ENCODE assay signal across 1 cellular context in the genomic region with DNA sequence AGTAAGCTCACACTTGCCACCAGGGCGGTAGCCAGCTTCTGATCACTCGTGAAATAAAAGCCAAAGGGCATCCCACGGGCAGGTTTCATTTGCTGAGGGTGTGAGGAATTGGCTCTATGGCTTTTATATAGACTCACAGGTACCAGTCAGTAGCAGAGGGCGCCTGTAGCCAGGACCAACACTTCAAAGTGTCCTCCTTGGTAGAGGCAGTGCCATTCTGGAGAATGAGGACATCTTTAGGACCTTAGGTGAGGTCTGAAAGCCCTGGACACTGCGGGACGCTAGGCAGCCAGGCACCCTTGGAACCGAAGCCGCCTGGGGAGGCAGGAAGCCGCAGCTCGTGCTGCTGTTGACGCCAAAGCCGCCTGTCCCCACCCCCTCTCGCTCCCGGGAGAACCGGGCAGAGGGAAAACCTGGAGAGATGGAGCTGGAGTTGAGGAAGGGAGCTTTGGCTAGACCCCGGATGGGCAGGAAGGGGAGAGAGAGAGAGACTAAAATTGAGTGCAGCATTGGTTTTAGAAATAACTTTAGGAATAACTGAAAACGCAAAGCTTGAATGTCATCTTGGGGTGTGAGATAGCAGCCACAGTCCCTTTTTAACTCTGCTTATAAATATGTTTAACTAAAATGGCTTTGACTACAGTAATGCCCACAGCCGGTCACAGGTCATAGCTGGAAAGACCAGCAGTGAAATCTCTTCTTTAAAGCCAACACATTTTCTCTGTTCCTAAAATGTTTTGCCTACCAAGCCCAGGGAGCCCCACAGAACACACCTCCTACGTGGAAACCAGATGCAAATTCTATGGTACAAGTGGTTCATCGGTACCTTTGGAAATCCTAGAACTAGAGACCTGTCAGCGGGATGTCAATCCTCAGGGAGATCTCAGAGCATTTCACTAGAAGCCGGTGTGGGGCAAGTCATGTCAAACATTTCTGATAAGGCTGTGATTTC.
TF ChIP-seq lines count a peak whose summit lies in the region.

No MANE protein-coding gene starts in this region.

TF ChIP-seq in K562, 482 proteins besides CTCF, POLR2A, EP300 and RAD21 (continued from another document and continues in another):
- TF ChIP-seq FOXP1 (CRISPR knock-in tag; IDR thresholded peaks at IDR 0.05) (peak; percentile 88), ZNF431 (CRISPR knock-in tag; IDR thresholded peaks at IDR 0.05) (peak; percentile 39; the same call in 1 of the 2 replicates), CBFA2T3 (IDR thresholded peaks at IDR 0.05) (no peak), ZBTB8A (IDR thresholded peaks at IDR 0.05; ENCODE audit: partially characterized antibody) (no peak), TEAD1 (CRISPR knock-in tag; IDR thresholded peaks at IDR 0.05) (no peak), NR2C1 (IDR thresholded peaks at IDR 0.05) (peak; percentile 17; the same call in 1 of the 2 replicates), NR2C1 (tag; IDR thresholded peaks at IDR 0.05) (0 out of 2 replicates have a peak, but pooled peaks have one; percentile 32), MYNN (IDR thresholded peaks at IDR 0.05) (0 out of 2 replicates have a peak, but pooled peaks have one; percentile 37), MYNN (CRISPR knock-in tag; IDR thresholded peaks at IDR 0.05) (no peak), KDM5B (IDR thresholded peaks at IDR 0.05; ENCODE audit: insufficient replicate concordance, low read depth, low read length) (peak; percentile 69), KAT2B (IDR thresholded peaks at IDR 0.05; ENCODE audit: low read depth, low read length) (no peak), SMAD3 (CRISPR knock-in tag; conservative IDR thresholded peaks at IDR 0.05) (0 out of 2 replicates have a peak, but pooled peaks have one; percentile 67), MBD2 (IDR thresholded peaks at IDR 0.05; ENCODE audit: borderline replicate concordance, low read depth) (peak; percentile 41; the same call in 1 of the 2 replicates), HOMEZ (CRISPR knock-in tag; IDR thresholded peaks at IDR 0.05) (no peak), OTX1 (CRISPR knock-in tag; IDR thresholded peaks at IDR 0.05) (0 out of 2 replicates have a peak, but pooled peaks have one; percentile 5), SMARCE1 (IDR thresholded peaks at IDR 0.05) (0 out of 2 replicates have a peak, but pooled peaks have one; percentile 29), KHSRP (IDR thresholded peaks at IDR 0.05) (no peak), TCF7 (IDR thresholded peaks at IDR 0.05; ENCODE audit: borderline replicate concordance) (0 out of 2 replicates have a peak, but pooled peaks have one; percentile 60), CHD2 (IDR thresholded peaks at IDR 0.05; ENCODE audit: low read depth, low read length) (peak; percentile 43; the same call in 1 of the 2 replicates), RHOXF2B (CRISPR knock-in tag; conservative IDR thresholded peaks at IDR 0.05) (no peak; the same call in 1 of the 2 replicates), JUND (IDR thresholded peaks at IDR 0.05; ENCODE audit: borderline replicate concordance, low read depth, low read length) (peak; percentile 69; the same call in 1 of the 2 replicates), JUND (tag; IDR thresholded peaks at IDR 0.05; ENCODE audit: borderline replicate concordance, low read depth, low read length) (no peak; the same call in 2 of the 3 replicates), KAT8 (IDR thresholded peaks at IDR 0.05; ENCODE audit: low read depth) (no peak), NFATC3 (IDR thresholded peaks at IDR 0.05) (no peak), DMBX1 (CRISPR knock-in tag; IDR thresholded peaks at IDR 0.05; ENCODE audit: borderline replicate concordance) (peak; percentile 74), ZNF561 (CRISPR knock-in tag; conservative IDR thresholded peaks at IDR 0.05) (no peak), POU5F1 (IDR thresholded peaks at IDR 0.05; ENCODE audit: borderline replicate concordance, low read depth, low read length, partially characterized antibody) (no peak), NEUROD1 (IDR thresholded peaks at IDR 0.05; ENCODE audit: borderline replicate concordance, low read depth, low read length, partially characterized antibody) (peak; percentile 99), ARNT (IDR thresholded peaks at IDR 0.05) (no peak), CREB1 (IDR thresholded peaks at IDR 0.05) (peak; percentile 16; the same call in 1 of the 2 replicates), CREB1 (CRISPR knock-in tag; IDR thresholded peaks at IDR 0.05) (peak; percentile 78), CUX1 (CRISPR knock-in tag; IDR thresholded peaks at IDR 0.05) (no peak), GTF2E2 (tag; IDR thresholded peaks at IDR 0.05) (peak; percentile 34; the same call in 1 of the 2 replicates), VEZF1 (CRISPR knock-in tag; IDR thresholded peaks at IDR 0.05) (peak; percentile 83), C11orf30 (IDR thresholded peaks at IDR 0.05; ENCODE audit: low read depth) (no peak), KLF1 (tag; IDR thresholded peaks at IDR 0.05) (no peak), CXXC5 (CRISPR knock-in tag; IDR thresholded peaks at IDR 0.05) (peak; percentile 95), MAFG (tag; conservative IDR thresholded peaks at IDR 0.05) (no peak)
- TF ChIP-seq, protein P1, sequence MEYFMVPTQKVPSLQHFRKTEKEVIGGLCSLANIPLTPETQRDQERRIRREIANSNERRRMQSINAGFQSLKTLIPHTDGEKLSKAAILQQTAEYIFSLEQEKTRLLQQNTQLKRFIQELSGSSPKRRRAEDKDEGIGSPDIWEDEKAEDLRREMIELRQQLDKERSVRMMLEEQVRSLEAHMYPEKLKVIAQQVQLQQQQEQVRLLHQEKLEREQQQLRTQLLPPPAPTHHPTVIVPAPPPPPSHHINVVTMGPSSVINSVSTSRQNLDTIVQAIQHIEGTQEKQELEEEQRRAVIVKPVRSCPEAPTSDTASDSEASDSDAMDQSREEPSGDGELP (CRISPR knock-in tag; IDR thresholded peaks at IDR 0.05; ENCODE audit: borderline replicate concordance), result peak; percentile 87
- TF ChIP-seq, protein P2, sequence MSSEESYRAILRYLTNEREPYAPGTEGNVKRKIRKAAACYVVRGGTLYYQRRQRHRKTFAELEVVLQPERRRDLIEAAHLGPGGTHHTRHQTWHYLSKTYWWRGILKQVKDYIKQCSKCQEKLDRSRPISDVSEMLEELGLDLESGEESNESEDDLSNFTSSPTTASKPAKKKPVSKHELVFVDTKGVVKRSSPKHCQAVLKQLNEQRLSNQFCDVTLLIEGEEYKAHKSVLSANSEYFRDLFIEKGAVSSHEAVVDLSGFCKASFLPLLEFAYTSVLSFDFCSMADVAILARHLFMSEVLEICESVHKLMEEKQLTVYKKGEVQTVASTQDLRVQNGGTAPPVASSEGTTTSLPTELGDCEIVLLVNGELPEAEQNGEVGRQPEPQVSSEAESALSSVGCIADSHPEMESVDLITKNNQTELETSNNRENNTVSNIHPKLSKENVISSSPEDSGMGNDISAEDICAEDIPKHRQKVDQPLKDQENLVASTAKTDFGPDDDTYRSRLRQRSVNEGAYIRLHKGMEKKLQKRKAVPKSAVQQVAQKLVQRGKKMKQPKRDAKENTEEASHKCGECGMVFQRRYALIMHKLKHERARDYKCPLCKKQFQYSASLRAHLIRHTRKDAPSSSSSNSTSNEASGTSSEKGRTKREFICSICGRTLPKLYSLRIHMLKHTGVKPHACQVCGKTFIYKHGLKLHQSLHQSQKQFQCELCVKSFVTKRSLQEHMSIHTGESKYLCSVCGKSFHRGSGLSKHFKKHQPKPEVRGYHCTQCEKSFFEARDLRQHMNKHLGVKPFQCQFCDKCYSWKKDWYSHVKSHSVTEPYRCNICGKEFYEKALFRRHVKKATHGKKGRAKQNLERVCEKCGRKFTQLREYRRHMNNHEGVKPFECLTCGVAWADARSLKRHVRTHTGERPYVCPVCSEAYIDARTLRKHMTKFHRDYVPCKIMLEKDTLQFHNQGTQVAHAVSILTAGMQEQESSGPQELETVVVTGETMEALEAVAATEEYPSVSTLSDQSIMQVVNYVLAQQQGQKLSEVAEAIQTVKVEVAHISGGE (CRISPR knock-in tag; IDR thresholded peaks at IDR 0.05), result peak in 1 of 3 experiments; percentile 42; a peak in 2 of 6 replicates
- TF ChIP-seq, protein P3, sequence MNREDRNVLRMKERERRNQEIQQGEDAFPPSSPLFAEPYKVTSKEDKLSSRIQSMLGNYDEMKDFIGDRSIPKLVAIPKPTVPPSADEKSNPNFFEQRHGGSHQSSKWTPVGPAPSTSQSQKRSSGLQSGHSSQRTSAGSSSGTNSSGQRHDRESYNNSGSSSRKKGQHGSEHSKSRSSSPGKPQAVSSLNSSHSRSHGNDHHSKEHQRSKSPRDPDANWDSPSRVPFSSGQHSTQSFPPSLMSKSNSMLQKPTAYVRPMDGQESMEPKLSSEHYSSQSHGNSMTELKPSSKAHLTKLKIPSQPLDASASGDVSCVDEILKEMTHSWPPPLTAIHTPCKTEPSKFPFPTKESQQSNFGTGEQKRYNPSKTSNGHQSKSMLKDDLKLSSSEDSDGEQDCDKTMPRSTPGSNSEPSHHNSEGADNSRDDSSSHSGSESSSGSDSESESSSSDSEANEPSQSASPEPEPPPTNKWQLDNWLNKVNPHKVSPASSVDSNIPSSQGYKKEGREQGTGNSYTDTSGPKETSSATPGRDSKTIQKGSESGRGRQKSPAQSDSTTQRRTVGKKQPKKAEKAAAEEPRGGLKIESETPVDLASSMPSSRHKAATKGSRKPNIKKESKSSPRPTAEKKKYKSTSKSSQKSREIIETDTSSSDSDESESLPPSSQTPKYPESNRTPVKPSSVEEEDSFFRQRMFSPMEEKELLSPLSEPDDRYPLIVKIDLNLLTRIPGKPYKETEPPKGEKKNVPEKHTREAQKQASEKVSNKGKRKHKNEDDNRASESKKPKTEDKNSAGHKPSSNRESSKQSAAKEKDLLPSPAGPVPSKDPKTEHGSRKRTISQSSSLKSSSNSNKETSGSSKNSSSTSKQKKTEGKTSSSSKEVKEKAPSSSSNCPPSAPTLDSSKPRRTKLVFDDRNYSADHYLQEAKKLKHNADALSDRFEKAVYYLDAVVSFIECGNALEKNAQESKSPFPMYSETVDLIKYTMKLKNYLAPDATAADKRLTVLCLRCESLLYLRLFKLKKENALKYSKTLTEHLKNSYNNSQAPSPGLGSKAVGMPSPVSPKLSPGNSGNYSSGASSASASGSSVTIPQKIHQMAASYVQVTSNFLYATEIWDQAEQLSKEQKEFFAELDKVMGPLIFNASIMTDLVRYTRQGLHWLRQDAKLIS (CRISPR knock-in tag; IDR thresholded peaks at IDR 0.05), result peak; percentile 88
